ENCODE assay signal across 8 cellular contexts in the genomic region with DNA sequence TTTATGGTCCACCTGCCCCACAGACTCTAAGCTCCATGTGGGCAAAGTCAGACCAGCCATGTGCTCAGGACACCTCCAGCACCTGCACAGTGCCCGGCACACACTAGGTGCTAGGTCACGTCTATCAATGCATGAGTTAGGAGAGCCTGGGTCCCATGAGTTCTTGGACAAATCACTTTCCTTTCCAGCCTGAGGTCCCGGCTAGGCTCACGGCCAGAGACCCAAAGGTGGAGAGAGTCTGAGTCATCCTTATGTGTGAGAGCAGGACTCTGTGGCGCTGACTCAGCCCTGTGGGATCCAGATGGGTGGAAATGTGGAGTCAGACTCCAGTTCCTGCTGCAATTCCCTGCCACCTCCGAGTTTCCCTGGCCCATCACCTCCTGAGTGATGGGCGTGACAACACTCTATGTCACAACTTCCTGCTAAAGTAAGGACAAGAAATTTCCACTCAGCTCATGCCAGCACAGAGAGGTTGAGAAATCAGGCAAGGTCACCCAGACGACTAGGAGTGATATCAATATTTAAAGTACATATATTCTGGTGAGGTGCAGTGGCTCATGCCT. TPM values are rescaled to one million over a fixed set of nuclear protein-coding genes. Genes with fewer than 3 reads are reported as not detected.
A peak's percentile ranks its signal among the peaks of the same experiment; 100 is the strongest.
DNase-seq lines count a peak whose midpoint lies in the region; ATAC-seq, FAIRE-seq and TF ChIP-seq lines count a peak whose summit lies in the region.

No MANE protein-coding gene starts in this region.

- H3K4me3 ChIP-seq in A549: no peak overlapping the region
- H3K4me3 ChIP-seq in ascending aorta: no peak overlapping the region
- H3K4me3 ChIP-seq in kidney (ENCODE audit: low read length in 2 of 2): no peak overlapping the region
- H3K4me3 ChIP-seq in tibial artery: no peak overlapping the region

- DNase-seq in A549 (ENCODE audit: low read depth in 1 of 2, low spot score in 1 of 2): peak; percentile 98
- peak; percentile 99 for DNase-seq in HS-5 (ENCODE audit: low read depth)
- peak; percentile 92 to 98 for DNase-seq in ascending aorta (ENCODE audit: low spot score in 2 of 2)
- peak; percentile 96 for DNase-seq in kidney
- DNase-seq in tibial artery: peak; percentile 97
- no peak for DNase-seq in NCI-H2081 (lab: John Stamatoyannopoulos, UW)
- DNase-seq in NCI-H69 (lab: John Stamatoyannopoulos, UW): no peak

- H3K36me3 ChIP-seq in ascending aorta (no peaks in the 10 kb centered on the region), kidney (ENCODE audit: control insufficient read depth in 1 of 2, insufficient read depth in 2 of 2, low read length in 2 of 2) (no peaks in the 10 kb centered on the region), tibial artery (no peaks in the 10 kb centered on the region)

- CTCF ChIA-PET in A549 (lab: Yijun Ruan, JAX): interaction anchor here (0.6 to 7.0 kb wide), 15 partner anchors 10 to 430 kb away, joined by 3 to 83 read pairs (median 16); a partner anchor contains a TSS

- POLR2A ChIA-PET in A549 (lab: Yijun Ruan, JAX): interaction anchor here (0.7 kb wide), 1 partner anchor 11 kb away, joined by 3 read pairs; a partner anchor contains a TSS

- TF ChIP-seq POLR2A in A549 (IDR thresholded peaks at IDR 0.05; ENCODE audit: low read length): no peak

- peak; percentile 58 to 67; a peak in 2 of 5 replicates for TF ChIP-seq EP300 in A549 (IDR thresholded peaks at IDR 0.05)

- no peak overlapping the region for H3K9ac ChIP-seq in kidney (ENCODE audit: low read length in 2 of 2)

- TF ChIP-seq RAD21 in A549 (conservative IDR thresholded peaks at IDR 0.05 in 1 of 2, IDR thresholded peaks at IDR 0.05 in 1 of 2): no peak

- peak overlapping the region; percentile 55 for H3K4me2 ChIP-seq in A549

- H3K9me3 ChIP-seq in A549: no peaks in the 10 kb centered on the region
- no peaks in the 10 kb centered on the region for H3K9me3 ChIP-seq in ascending aorta
- H3K9me3 ChIP-seq in kidney (ENCODE audit: control insufficient read depth in 1 of 2, low read length in 2 of 2): no peaks in the 10 kb centered on the region
- no peaks in the 10 kb centered on the region for H3K9me3 ChIP-seq in tibial artery

- TF ChIP-seq CTCF in A549 (IDR thresholded peaks at IDR 0.05) (no peak), ascending aorta (IDR thresholded peaks at IDR 0.05) (no peak), kidney (IDR thresholded peaks at IDR 0.05; ENCODE audit: borderline replicate concordance, extremely low read depth, insufficient read depth) (no peak), tibial artery (IDR thresholded peaks at IDR 0.05) (peak in 1 of 2 experiments; percentile 15)

- ATAC-seq in A549 (peak; percentile 78 to 82), GM21529 (IDR thresholded peaks at IDR 0.05; ENCODE audit: unreplicated experiment) (no peak)

- intact Hi-C loops in ascending aorta (cut with DNase I) (loop anchor here (1.0 to 5.0 kb wide), 3 partner anchors 43 to 202 kb away; a partner anchor contains a TSS), kidney (cut with DNase I) (no loop called here), tibial artery (cut with DNase I; ENCODE audit: low total_unique reads) (loop anchor here (2.0 to 5.0 kb wide), 2 partner anchors 133 to 307 kb away; a partner anchor contains a TSS)

- peak; percentile 80 for FAIRE-seq in A549 (lab: Jason Lieb, UNC)
- FAIRE-seq in kidney (lab: Jason Lieb, UNC): no peak

- H3K4me1 ChIP-seq in A549: peaks cover 73% of the 10 kb centered on the region
- peaks cover 10 to 47% of the 10 kb centered on the region in 2 donors for H3K4me1 ChIP-seq in ascending aorta
- H3K4me1 ChIP-seq in kidney (ENCODE audit: control insufficient read depth in 1 of 2, insufficient read depth in 1 of 2, low read depth in 1 of 2, low read length in 2 of 2): peaks cover 0 to 27% of the 10 kb centered on the region in 2 donors
- peaks cover 6 to 66% (median 49%) of the 10 kb centered on the region in 4 donors for H3K4me1 ChIP-seq in tibial artery

- H3K27me3 ChIP-seq in ascending aorta (no peaks in the 10 kb centered on the region), tibial artery (peaks cover 0 to 5% of the 10 kb centered on the region in 2 donors)

- H3K27ac ChIP-seq in A549: peak overlapping the region; percentile 82 to 90
- peak overlapping the region; percentile 69 to 74 for H3K27ac ChIP-seq in ascending aorta
- H3K27ac ChIP-seq in kidney (ENCODE audit: low read depth in 2 of 2, low read length in 2 of 2): no peak overlapping the region
- H3K27ac ChIP-seq in tibial artery: peak overlapping the region; percentile 58 to 76

- under 1% methylated on average over 8 of the region's 8 CpGs for WGBS in A549 (ENCODE audit: missing lambda C conversion rate)

TF ChIP-seq in A549, 52 proteins besides CTCF, POLR2A, EP300 and RAD21 (continues in another document):
- TF ChIP-seq SMC3 (IDR thresholded peaks at IDR 0.05): no peak
- no peak for TF ChIP-seq RFX5 (IDR thresholded peaks at IDR 0.05)
- peak; percentile 84 for TF ChIP-seq JUNB (IDR thresholded peaks at IDR 0.05)
- TF ChIP-seq CEBPB (IDR thresholded peaks at IDR 0.05): peak; percentile 91 to 97
- no peak for TF ChIP-seq TFCP2L1 (CRISPR knock-in tag; IDR thresholded peaks at IDR 0.05)
- no peak for TF ChIP-seq RNF2 (IDR thresholded peaks at IDR 0.05; ENCODE audit: borderline replicate concordance, low read depth)
- TF ChIP-seq SREBF2 (IDR thresholded peaks at IDR 0.05): no peak
- TF ChIP-seq ZC3H11A (IDR thresholded peaks at IDR 0.05): no peak
- TF ChIP-seq POLR2AphosphoS2 (conservative IDR thresholded peaks at IDR 0.05; ENCODE audit: low read length): no peak
- no peak for TF ChIP-seq EHMT2 (IDR thresholded peaks at IDR 0.05; ENCODE audit: low read depth)
- TF ChIP-seq GATA3 (IDR thresholded peaks at IDR 0.05; ENCODE audit: borderline replicate concordance): peak; percentile 71; the same call in 1 of the 2 replicates
- no peak for TF ChIP-seq HOXB13 (CRISPR knock-in tag; IDR thresholded peaks at IDR 0.05; ENCODE audit: low read depth)
- TF ChIP-seq, protein P1, sequence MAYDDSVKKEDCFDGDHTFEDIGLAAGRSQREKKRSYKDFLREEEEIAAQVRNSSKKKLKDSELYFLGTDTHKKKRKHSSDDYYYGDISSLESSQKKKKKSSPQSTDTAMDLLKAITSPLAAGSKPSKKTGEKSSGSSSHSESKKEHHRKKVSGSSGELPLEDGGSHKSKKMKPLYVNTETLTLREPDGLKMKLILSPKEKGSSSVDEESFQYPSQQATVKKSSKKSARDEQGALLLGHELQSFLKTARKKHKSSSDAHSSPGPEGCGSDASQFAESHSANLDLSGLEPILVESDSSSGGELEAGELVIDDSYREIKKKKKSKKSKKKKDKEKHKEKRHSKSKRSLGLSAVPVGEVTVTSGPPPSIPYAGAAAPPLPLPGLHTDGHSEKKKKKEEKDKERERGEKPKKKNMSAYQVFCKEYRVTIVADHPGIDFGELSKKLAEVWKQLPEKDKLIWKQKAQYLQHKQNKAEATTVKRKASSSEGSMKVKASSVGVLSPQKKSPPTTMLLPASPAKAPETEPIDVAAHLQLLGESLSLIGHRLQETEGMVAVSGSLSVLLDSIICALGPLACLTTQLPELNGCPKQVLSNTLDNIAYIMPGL (CRISPR knock-in tag; IDR thresholded peaks at IDR 0.05; ENCODE audit: borderline replicate concordance): no peak
- peak; percentile 88 for TF ChIP-seq FOSL2 (IDR thresholded peaks at IDR 0.05)
- TF ChIP-seq FOSL2 (CRISPR knock-in tag; IDR thresholded peaks at IDR 0.05): peak; percentile 99

RNA-seq across cellular contexts. Expression of a gene that starts 2.5 kb away (rescaled TPM):
- polyA plus RNA-seq in A549 (2011; rRNA removed) (11.0 and 12.5 TPM in 2 replicates), A549 (2017; fragmentation: RNase III; extraction: RNeasy Plus Mini Kit Qiagen cat#74134 plus additional on column Dnase treatment) (18.1 to 25.4 TPM (median 24.8 TPM) in 3 replicates), kidney (ENCODE audit: insufficient read depth, low read depth, low replicate concordance) (31.6 TPM)
- 21.5 and 29.4 TPM in 2 replicates for polyA plus RNA-seq in A549 (2012; cell fraction: cytosol; rRNA removed)
- 28.7 and 46.1 TPM in 2 replicates for polyA plus RNA-seq in A549 (2012; cell fraction: nucleus; rRNA removed)
- polyA minus RNA-seq in A549 (2011; rRNA and poly(A)+ RNA removed): 17.6 and 18.1 TPM in 2 replicates
- total RNA-seq in ascending aorta (134 TPM), kidney (31.4 TPM)

RNA-seq across cellular contexts. Expression of a gene that starts 11.2 kb away (rescaled TPM):
- polyA plus RNA-seq in A549 (2011; rRNA removed) (1.8 and 2.4 TPM in 2 replicates), A549 (2017; fragmentation: RNase III; extraction: RNeasy Plus Mini Kit Qiagen cat#74134 plus additional on column Dnase treatment) (2.0 to 3.7 TPM (median 2.5 TPM) in 3 replicates), kidney (ENCODE audit: insufficient read depth, low read depth, low replicate concordance) (4.3 TPM)
- 1.4 and 2.2 TPM in 2 replicates for polyA plus RNA-seq in A549 (2012; cell fraction: cytosol; rRNA removed)
- 19.9 and 20.7 TPM in 2 replicates for polyA plus RNA-seq in A549 (2012; cell fraction: nucleus; rRNA removed)
- polyA minus RNA-seq in A549 (2011; rRNA and poly(A)+ RNA removed): 0.70 and 2.0 TPM in 2 replicates
- total RNA-seq in ascending aorta (not detected), kidney (3.0 TPM)

RNA-seq across cellular contexts. Expression of a gene that starts 18.3 kb away (rescaled TPM):
- polyA plus RNA-seq in A549 (2011; rRNA removed) (41.9 and 48.8 TPM in 2 replicates), A549 (2017; fragmentation: RNase III; extraction: RNeasy Plus Mini Kit Qiagen cat#74134 plus additional on column Dnase treatment) (45.9 to 50.1 TPM (median 46.3 TPM) in 3 replicates), kidney (ENCODE audit: insufficient read depth, low read depth, low replicate concordance) (70.0 TPM)
- 63.0 and 76.3 TPM in 2 replicates for polyA plus RNA-seq in A549 (2012; cell fraction: cytosol; rRNA removed)
- polyA plus RNA-seq in A549 (2012; cell fraction: nucleus; rRNA removed): 52.4 and 53.7 TPM in 2 replicates
- 78.6 and 82.1 TPM in 2 replicates for polyA minus RNA-seq in A549 (2011; rRNA and poly(A)+ RNA removed)
- total RNA-seq in ascending aorta (18.2 TPM), kidney (42.8 TPM)

RNA-seq across cellular contexts. Expression of a gene that starts 19.9 kb away (rescaled TPM):
- polyA plus RNA-seq in A549 (2011; rRNA removed): 8.2 and 14.7 TPM in 2 replicates
- polyA plus RNA-seq in A549 (2012; cell fraction: cytosol; rRNA removed): 12.7 and 16.0 TPM in 2 replicates
- 36.6 and 37.6 TPM in 2 replicates for polyA plus RNA-seq in A549 (2012; cell fraction: nucleus; rRNA removed)
- polyA plus RNA-seq in A549 (2017; fragmentation: RNase III; extraction: RNeasy Plus Mini Kit Qiagen cat#74134 plus additional on column Dnase treatment): 15.8 to 25.2 TPM (median 22.0 TPM) in 3 replicates
- 15.6 and 18.6 TPM in 2 replicates for polyA minus RNA-seq in A549 (2011; rRNA and poly(A)+ RNA removed)
- 172 TPM for total RNA-seq in ascending aorta
- total RNA-seq in kidney: 74.6 TPM
- 75.0 TPM for polyA plus RNA-seq in kidney (ENCODE audit: insufficient read depth, low read depth, low replicate concordance)

RNA-seq across cellular contexts. Expression of a gene that starts 41.9 kb away (rescaled TPM):
- 30.0 and 33.6 TPM in 2 replicates for polyA plus RNA-seq in A549 (2011; rRNA removed)
- polyA plus RNA-seq in A549 (2012; cell fraction: cytosol; rRNA removed): 75.1 and 94.3 TPM in 2 replicates
- 47.3 and 77.3 TPM in 2 replicates for polyA plus RNA-seq in A549 (2012; cell fraction: nucleus; rRNA removed)
- polyA plus RNA-seq in A549 (2017; fragmentation: RNase III; extraction: RNeasy Plus Mini Kit Qiagen cat#74134 plus additional on column Dnase treatment): 31.9 to 38.2 TPM (median 31.9 TPM) in 3 replicates
- polyA minus RNA-seq in A549 (2011; rRNA and poly(A)+ RNA removed): 14.8 and 18.0 TPM in 2 replicates
- total RNA-seq in ascending aorta: 64.5 TPM
- 77.9 TPM for total RNA-seq in kidney
- 185 TPM for polyA plus RNA-seq in kidney (ENCODE audit: insufficient read depth, low read depth, low replicate concordance)

Comparison
In these comparisons a context has a peak if more than half of its experiments do, and no peak if none do; other contexts are left out.
1. DNase-seq: peak in A549 (2 of 2), HS-5 (single experiment), ascending aorta (2 of 2), kidney (single experiment) and tibial artery (2 of 2); none in NCI-H2081 (0 of 2) and NCI-H69 (single experiment).
2. H3K27ac ChIP-seq: peak in A549 (2 of 2), ascending aorta (2 of 2) and tibial artery (2 of 2); none in kidney (0 of 2).